Comparison of ENCODE assay signal across 8 cellular contexts in genomic region chr10:5546891-5547683, GRCh38. TPM values are rescaled to one million over a fixed set of nuclear protein-coding genes. Genes with fewer than 3 reads are reported as not detected.
DNase-seq lines count a peak whose midpoint lies in the region; ATAC-seq and TF ChIP-seq lines count a peak whose summit lies in the region.

No MANE protein-coding gene starts in this region.

- no peak for TF ChIP-seq CTCF in choroid plexus epithelial cell (conservative IDR thresholded peaks at IDR 0.05; ENCODE audit: low read depth, low read length)

- no peak for ATAC-seq in GM21576 (IDR thresholded peaks at IDR 0.05; ENCODE audit: unreplicated experiment)

- peak; percentile 91 for DNase-seq in A172 (ENCODE audit: low spot score)
- DNase-seq in M059J (ENCODE audit: low read depth) = peak; percentile 89
- DNase-seq in choroid plexus epithelial cell (ENCODE audit: low read depth) = peak; percentile 46
- peak; percentile 62 for DNase-seq in mesenteric fat pad (ENCODE audit: low spot score)
- DNase-seq in amygdala (lab: John Stamatoyannopoulos, UW) = no peak
- no peak for DNase-seq in activated CD4-positive, alpha-beta T cell treated with anti-CD3 and anti-CD28 coated beads, Interleukin-2, amount 50 U/mL, for 1 hour
- DNase-seq in NK-92 treated with Interleukin-12 subunit alpha and Interleukin-12 subunit beta, amount 100 ng/mL, for 24 hours (lab: John Stamatoyannopoulos, UW) = no peak

- H3K4me3 ChIP-seq in choroid plexus epithelial cell (ENCODE audit: low read depth, low read length) = no peak overlapping the region

RNA-seq across cellular contexts. Expression of gene CALML3, which starts 22.3 kb away (rescaled TPM):
- not detected in 2 replicates for total RNA-seq in A172 (2014; rRNA removed; shearing (Covaris generic))
- not detected in 2 replicates for total RNA-seq in M059J (2014; rRNA removed; shearing (Covaris generic))
- not detected for total RNA-seq in mesenteric fat pad

RNA-seq across cellular contexts. Expression of gene CALML5, which starts 47.7 kb away (rescaled TPM):
- not detected in 2 replicates for total RNA-seq in A172 (2014; rRNA removed; shearing (Covaris generic))
- not detected in 2 replicates for total RNA-seq in M059J (2014; rRNA removed; shearing (Covaris generic))
- not detected for total RNA-seq in mesenteric fat pad

Comparison
In these comparisons a context has a peak if more than half of its experiments do, and no peak if none do; other contexts are left out.
1. DNase-seq: peak in A172 (single experiment), M059J (single experiment), choroid plexus epithelial cell (single experiment) and mesenteric fat pad (single experiment); none in amygdala (0 of 56), activated CD4-positive, alpha-beta T cell treated with anti-CD3 and anti-CD28 coated beads, Interleukin-2, amount 50 U/mL, for 1 hour (single experiment) and NK-92 treated with Interleukin-12 subunit alpha and Interleukin-12 subunit beta, amount 100 ng/mL, for 24 hours (single experiment).